1 cellular context compared by ENCODE assay signal in the genomic region with DNA sequence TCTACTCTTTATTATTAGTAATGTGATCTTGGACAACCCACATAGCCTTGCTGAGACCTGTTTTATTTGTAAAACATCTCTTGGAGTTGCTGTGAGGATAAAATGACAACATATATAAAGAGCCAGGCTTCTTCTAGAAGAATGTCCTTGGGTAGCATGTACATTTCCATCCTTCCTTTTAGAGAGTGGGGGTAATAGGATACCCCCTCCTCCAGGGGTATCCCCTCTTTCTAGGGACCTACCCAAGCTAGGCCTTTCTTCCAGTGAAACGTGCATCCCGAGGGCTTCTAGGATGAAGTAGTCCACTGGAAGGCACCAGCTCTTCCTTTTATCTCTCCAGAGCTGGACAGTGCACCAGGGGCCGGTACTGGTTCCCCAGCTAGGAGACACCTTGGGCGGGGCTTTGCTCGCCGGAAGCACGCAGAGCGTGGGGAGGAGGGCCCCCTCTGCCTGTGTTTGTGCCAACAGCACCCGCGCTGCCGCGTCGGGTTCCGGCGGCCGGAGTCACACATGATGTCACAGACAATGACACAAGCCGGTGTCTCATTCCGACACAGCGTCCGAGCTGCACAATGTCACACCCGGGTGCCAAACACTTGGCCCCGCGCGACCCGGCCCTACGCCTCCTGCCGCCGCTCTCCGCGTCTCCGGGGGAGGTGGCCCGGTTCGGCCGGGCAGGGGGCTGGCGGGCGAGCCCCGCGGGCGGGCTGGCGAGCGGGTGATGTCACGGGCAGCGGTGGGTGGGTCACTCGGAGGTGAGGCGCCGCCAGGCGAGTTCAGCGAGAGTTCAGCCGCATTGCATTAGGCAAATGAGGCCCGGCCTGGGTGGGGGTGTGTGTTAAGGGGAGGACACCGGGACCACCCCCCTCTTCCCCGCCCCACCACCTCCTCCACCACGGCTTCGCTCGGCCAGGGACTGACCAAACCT.
TF ChIP-seq lines count a peak whose summit lies in the region.

No MANE protein-coding gene starts in this region.

TF ChIP-seq in HEK293, 187 proteins besides CTCF, POLR2A, EP300 and RAD21 (continued from another document and continues in another):
- TF ChIP-seq, protein P1, sequence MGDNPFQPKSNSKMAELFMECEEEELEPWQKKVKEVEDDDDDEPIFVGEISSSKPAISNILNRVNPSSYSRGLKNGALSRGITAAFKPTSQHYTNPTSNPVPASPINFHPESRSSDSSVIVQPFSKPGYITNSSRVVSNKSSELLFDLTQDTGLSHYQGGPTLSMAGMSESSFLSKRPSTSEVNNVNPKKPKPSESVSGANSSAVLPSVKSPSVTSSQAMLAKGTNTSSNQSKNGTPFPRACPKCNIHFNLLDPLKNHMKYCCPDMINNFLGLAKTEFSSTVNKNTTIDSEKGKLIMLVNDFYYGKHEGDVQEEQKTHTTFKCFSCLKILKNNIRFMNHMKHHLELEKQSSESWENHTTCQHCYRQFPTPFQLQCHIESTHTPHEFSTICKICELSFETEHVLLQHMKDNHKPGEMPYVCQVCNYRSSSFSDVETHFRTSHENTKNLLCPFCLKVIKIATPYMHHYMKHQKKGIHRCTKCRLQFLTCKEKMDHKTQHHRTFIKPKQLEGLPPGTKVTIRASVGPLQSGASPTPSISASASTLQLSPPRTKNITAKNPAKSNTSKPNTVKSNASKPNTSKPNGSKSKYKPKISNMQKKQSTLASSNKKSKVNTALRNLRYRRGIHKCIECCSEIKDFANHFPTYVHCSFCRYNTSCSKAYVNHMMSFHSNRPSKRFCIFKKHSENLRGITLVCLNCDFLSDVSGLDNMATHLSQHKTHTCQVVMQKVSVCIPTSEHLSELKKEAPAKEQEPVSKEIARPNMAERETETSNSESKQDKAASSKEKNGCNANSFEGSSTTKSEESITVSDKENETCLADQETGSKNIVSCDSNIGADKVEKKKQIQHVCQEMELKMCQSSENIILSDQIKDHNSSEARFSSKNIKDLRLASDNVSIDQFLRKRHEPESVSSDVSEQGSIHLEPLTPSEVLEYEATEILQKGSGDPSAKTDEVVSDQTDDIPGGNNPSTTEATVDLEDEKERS (tag by site-specific recombination; IDR thresholded peaks at IDR 0.05), result no peak
- peak; percentile 77 for TF ChIP-seq ZIC2 (tag by site-specific recombination; IDR thresholded peaks at IDR 0.05)
- TF ChIP-seq ZNF660 (tag by site-specific recombination; IDR thresholded peaks at IDR 0.05), result peak; percentile 75; the same call in 1 of the 2 replicates
- no peak for TF ChIP-seq ZNF426 (tag by site-specific recombination; IDR thresholded peaks at IDR 0.05)
- peak; percentile 94 for TF ChIP-seq ZNF600 (tag by site-specific recombination; IDR thresholded peaks at IDR 0.05)
- TF ChIP-seq ZNF837 (tag by site-specific recombination; IDR thresholded peaks at IDR 0.05), result no peak
- peak; percentile 78 for TF ChIP-seq ZNF341 (tag by site-specific recombination; IDR thresholded peaks at IDR 0.05; ENCODE audit: low read depth)
- peak; percentile 32; the same call in 1 of the 2 replicates for TF ChIP-seq ZBTB8A (tag by site-specific recombination; IDR thresholded peaks at IDR 0.05)
- TF ChIP-seq BCL11A (tag by site-specific recombination; IDR thresholded peaks at IDR 0.05; ENCODE audit: low read depth), result peak; percentile 59
- TF ChIP-seq, protein P2, sequence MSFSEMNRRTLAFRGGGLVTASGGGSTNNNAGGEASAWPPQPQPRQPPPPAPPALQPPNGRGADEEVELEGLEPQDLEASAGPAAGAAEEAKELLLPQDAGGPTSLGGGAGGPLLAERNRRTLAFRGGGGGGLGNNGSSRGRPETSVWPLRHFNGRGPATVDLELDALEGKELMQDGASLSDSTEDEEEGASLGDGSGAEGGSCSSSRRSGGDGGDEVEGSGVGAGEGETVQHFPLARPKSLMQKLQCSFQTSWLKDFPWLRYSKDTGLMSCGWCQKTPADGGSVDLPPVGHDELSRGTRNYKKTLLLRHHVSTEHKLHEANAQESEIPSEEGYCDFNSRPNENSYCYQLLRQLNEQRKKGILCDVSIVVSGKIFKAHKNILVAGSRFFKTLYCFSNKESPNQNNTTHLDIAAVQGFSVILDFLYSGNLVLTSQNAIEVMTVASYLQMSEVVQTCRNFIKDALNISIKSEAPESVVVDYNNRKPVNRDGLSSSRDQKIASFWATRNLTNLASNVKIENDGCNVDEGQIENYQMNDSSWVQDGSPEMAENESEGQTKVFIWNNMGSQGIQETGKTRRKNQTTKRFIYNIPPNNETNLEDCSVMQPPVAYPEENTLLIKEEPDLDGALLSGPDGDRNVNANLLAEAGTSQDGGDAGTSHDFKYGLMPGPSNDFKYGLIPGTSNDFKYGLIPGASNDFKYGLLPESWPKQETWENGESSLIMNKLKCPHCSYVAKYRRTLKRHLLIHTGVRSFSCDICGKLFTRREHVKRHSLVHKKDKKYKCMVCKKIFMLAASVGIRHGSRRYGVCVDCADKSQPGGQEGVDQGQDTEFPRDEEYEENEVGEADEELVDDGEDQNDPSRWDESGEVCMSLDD (tag by site-specific recombination; IDR thresholded peaks at IDR 0.05), result peak; percentile 60
- TF ChIP-seq SP2 (tag by site-specific recombination; IDR thresholded peaks at IDR 0.05), result peak; percentile 71
- TF ChIP-seq REST (tag by site-specific recombination; IDR thresholded peaks at IDR 0.05), result peak; percentile 83
- TF ChIP-seq ZNF639 (tag by site-specific recombination; IDR thresholded peaks at IDR 0.05), result no peak
- no peak for TF ChIP-seq OVOL3 (tag by site-specific recombination; IDR thresholded peaks at IDR 0.05)
- TF ChIP-seq, protein P3, sequence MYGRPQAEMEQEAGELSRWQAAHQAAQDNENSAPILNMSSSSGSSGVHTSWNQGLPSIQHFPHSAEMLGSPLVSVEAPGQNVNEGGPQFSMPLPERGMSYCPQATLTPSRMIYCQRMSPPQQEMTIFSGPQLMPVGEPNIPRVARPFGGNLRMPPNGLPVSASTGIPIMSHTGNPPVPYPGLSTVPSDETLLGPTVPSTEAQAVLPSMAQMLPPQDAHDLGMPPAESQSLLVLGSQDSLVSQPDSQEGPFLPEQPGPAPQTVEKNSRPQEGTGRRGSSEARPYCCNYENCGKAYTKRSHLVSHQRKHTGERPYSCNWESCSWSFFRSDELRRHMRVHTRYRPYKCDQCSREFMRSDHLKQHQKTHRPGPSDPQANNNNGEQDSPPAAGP (tag by site-specific recombination; IDR thresholded peaks at IDR 0.05), result peak; percentile 84
- peak; percentile 8; the same call in 1 of the 2 replicates for TF ChIP-seq KLF1 (tag by site-specific recombination; IDR thresholded peaks at IDR 0.05)
- TF ChIP-seq ZNF621 (tag by site-specific recombination; IDR thresholded peaks at IDR 0.05), result no peak
- peak; percentile 45 for TF ChIP-seq ZFP69B (tag by site-specific recombination; IDR thresholded peaks at IDR 0.05)
- peak; percentile 17; the same call in 1 of the 2 replicates for TF ChIP-seq WT1 (tag by site-specific recombination; IDR thresholded peaks at IDR 0.05)
- TF ChIP-seq KLF8 (tag by site-specific recombination; IDR thresholded peaks at IDR 0.05), result peak; percentile 21
- peak; percentile 40; the same call in 1 of the 2 replicates for TF ChIP-seq ZEB2 (tag by site-specific recombination; IDR thresholded peaks at IDR 0.05)
- no peak for TF ChIP-seq ZNF677 (tag by site-specific recombination; IDR thresholded peaks at IDR 0.05)
- TF ChIP-seq, protein P4, sequence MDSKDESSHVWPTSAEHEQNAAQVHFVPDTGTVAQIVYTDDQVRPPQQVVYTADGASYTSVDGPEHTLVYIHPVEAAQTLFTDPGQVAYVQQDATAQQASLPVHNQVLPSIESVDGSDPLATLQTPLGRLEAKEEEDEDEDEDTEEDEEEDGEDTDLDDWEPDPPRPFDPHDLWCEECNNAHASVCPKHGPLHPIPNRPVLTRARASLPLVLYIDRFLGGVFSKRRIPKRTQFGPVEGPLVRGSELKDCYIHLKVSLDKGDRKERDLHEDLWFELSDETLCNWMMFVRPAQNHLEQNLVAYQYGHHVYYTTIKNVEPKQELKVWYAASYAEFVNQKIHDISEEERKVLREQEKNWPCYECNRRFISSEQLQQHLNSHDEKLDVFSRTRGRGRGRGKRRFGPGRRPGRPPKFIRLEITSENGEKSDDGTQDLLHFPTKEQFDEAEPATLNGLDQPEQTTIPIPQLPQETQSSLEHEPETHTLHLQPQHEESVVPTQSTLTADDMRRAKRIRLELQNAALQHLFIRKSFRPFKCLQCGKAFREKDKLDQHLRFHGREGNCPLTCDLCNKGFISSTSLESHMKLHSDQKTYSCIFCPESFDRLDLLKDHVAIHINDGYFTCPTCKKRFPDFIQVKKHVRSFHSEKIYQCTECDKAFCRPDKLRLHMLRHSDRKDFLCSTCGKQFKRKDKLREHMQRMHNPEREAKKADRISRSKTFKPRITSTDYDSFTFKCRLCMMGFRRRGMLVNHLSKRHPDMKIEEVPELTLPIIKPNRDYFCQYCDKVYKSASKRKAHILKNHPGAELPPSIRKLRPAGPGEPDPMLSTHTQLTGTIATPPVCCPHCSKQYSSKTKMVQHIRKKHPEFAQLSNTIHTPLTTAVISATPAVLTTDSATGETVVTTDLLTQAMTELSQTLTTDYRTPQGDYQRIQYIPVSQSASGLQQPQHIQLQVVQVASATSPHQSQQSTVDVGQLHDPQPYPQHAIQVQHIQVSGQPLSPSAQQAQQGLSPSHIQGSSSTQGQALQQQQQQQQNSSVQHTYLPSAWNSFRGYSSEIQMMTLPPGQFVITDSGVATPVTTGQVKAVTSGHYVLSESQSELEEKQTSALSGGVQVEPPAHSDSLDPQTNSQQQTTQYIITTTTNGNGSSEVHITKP (tag by site-specific recombination; IDR thresholded peaks at IDR 0.05), result no peak
- TF ChIP-seq, protein P5, sequence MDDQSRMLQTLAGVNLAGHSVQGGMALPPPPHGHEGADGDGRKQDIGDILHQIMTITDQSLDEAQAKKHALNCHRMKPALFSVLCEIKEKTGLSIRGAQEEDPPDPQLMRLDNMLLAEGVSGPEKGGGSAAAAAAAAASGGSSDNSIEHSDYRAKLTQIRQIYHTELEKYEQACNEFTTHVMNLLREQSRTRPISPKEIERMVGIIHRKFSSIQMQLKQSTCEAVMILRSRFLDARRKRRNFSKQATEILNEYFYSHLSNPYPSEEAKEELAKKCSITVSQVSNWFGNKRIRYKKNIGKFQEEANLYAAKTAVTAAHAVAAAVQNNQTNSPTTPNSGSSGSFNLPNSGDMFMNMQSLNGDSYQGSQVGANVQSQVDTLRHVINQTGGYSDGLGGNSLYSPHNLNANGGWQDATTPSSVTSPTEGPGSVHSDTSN (CRISPR knock-in tag; IDR thresholded peaks at IDR 0.05), result peak; percentile 41; the same call in 1 of the 2 replicates
- no peak for TF ChIP-seq EGR2 (tag by site-specific recombination; IDR thresholded peaks at IDR 0.05; ENCODE audit: low read depth)
- peak; percentile 73 for TF ChIP-seq ZBTB20 (tag by site-specific recombination; IDR thresholded peaks at IDR 0.05)
- TF ChIP-seq KLF16 (tag by site-specific recombination; IDR thresholded peaks at IDR 0.05), result peak; percentile 24; the same call in 1 of the 2 replicates
- peak; percentile 53; the same call in 1 of the 2 replicates for TF ChIP-seq ZSCAN30 (tag by site-specific recombination; IDR thresholded peaks at IDR 0.05)
- no peak for TF ChIP-seq MZF1 (tag by site-specific recombination; IDR thresholded peaks at IDR 0.05; ENCODE audit: borderline replicate concordance)
- TF ChIP-seq ZNF629 (tag by site-specific recombination; IDR thresholded peaks at IDR 0.05), result peak; percentile 100
